In the genomic region with DNA sequence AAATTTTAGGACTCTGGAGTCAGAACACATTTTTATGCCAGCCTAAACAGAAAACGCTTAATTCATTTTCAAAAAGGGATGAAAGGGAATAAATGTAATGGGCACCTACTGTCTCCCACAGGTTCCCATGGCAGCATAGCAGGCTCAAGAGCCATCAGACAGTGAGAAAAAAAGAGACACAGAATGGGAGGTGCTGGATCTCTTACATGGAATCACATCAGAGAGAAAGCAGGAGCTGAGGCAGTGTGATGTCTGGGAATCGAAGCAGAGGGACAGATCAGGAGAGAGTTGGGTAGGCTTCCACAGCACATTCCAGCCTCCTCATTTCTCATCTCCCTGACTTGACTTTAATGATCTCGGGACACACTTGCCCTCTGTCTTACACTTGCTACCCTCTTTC, we compare ENCODE assay signal across 13 cellular contexts.
"Had no signal": no experiment of that assay in that cellular context is flagged by ENCODE, and none has a peak within 500 bp of the region (broad histone marks: within the 10 kb centered on the region; RNA-seq: fewer than 3 reads in every experiment).

No MANE protein-coding gene starts in this region.

- DNase-seq: activated CD4-positive, CD25-positive, alpha-beta regulatory T cell treated with anti-CD3 and anti-CD28 coated beads, Interleukin-2, amount 50 U/mL, for 72 hours; activated naive CD4-positive, alpha-beta T cell treated with Interleukin-2 at 50 U/mL for 16 hours; anterior cingulate cortex; brain microvascular endothelial cell; effector CD8-positive, alpha-beta T cell; foreskin keratinocyte; glutamatergic neuron; midbrain; right cardiac atrium; stimulated activated CD4-positive, alpha-beta T cell treated with anti-CD3 and anti-CD28 coated beads, Interleukin-15, amount 100 ng/mL, for 24 hours; stimulated activated CD4-positive, alpha-beta T cell treated with anti-CD3 and anti-CD28 coated beads, Interleukin-4, amount 100 ng/mL, for 1 hour; stimulated activated naive B cell treated with anti-CD40 and anti-IgM and Interleukin-4, amounts not matched to agents 10 μg/mL and 1 μg/mL and 100 μg/mL, for 72 hours; thyroid gland had no signal

- ATAC-seq: foreskin keratinocyte, right cardiac atrium had no signal
